In genomic region chr12:13100882-13101769, GRCh38 we compare ENCODE assay signal across 8 cellular contexts. TPM values are rescaled to one million over a fixed set of nuclear protein-coding genes. Genes with fewer than 3 reads are reported as not detected.
A peak's percentile ranks its signal among the peaks of the same experiment; 100 is the strongest.
DNase-seq lines count a peak whose midpoint lies in the region; ATAC-seq and TF ChIP-seq lines count a peak whose summit lies in the region.

No MANE protein-coding gene starts in this region.

- POLR2A ChIA-PET in Panc1 (lab: Charles Lee) = interaction anchor here (0.7 kb wide), 1 partner anchor 72 kb away, joined by 3 read pairs; no protein-coding TSS in a partner anchor

- in situ Hi-C loops in Panc1 (cut with HindIII; ENCODE audit: low pct_unique_long_range_greater_than_20kb, low sequenced_read_pairs) = no loop called here

- H3K27ac ChIP-seq in HUES6 (ENCODE audit: low read depth, low read length) = peak overlapping the region; percentile 72
- peak overlapping the region; percentile 95 for H3K27ac ChIP-seq in Panc1 (ENCODE audit: low read length)

- BruUV-seq in Panc1 (replicated peaks; lab: Mats Ljungman, UMichigan) = no TSS peak

- H3K27me3 ChIP-seq in HUES6 (ENCODE audit: control insufficient read depth, insufficient read depth, low read length) (no peaks in the 10 kb centered on the region), Panc1 (ENCODE audit: control insufficient read depth, insufficient read depth, low read length) (no peaks in the 10 kb centered on the region)

- H3K27me3 Mint-ChIP-seq in activated T-helper 17 cell treated with anti-CD3 and anti-CD28 coated beads, Interleukin-2, amount 50 U/mL, for 72 hours = no peaks in the 10 kb centered on the region
- H3K27me3 Mint-ChIP-seq in natural killer cell treated with Interleukin-12 subunit alpha and Interleukin-12 subunit beta and Interleukin-15 and Interleukin-18, amount 100 ng/mL, for 72 hours = no peaks in the 10 kb centered on the region

- H3K36me3 ChIP-seq in HUES6 (ENCODE audit: control insufficient read depth, insufficient read depth, low read length) = no peaks in the 10 kb centered on the region
- H3K36me3 ChIP-seq in Panc1 (ENCODE audit: control insufficient read depth, insufficient read depth, low read length) = no peaks in the 10 kb centered on the region

- H3K4me1 Mint-ChIP-seq in activated T-helper 17 cell treated with anti-CD3 and anti-CD28 coated beads, Interleukin-2, amount 50 U/mL, for 72 hours = peaks cover 35% of the 10 kb centered on the region
- H3K4me1 Mint-ChIP-seq in natural killer cell treated with Interleukin-12 subunit alpha and Interleukin-12 subunit beta and Interleukin-15 and Interleukin-18, amount 100 ng/mL, for 72 hours (ENCODE audit: low read depth in 2 of 2) = peaks cover 28 to 33% of the 10 kb centered on the region in 2 donors

- H3K36me3 Mint-ChIP-seq in activated T-helper 17 cell treated with anti-CD3 and anti-CD28 coated beads, Interleukin-2, amount 50 U/mL, for 72 hours (ENCODE audit: low read depth) = no peaks in the 10 kb centered on the region
- H3K36me3 Mint-ChIP-seq in natural killer cell treated with Interleukin-12 subunit alpha and Interleukin-12 subunit beta and Interleukin-15 and Interleukin-18, amount 100 ng/mL, for 72 hours = no peaks in the 10 kb centered on the region

- H3K9me3 Mint-ChIP-seq in activated T-helper 17 cell treated with anti-CD3 and anti-CD28 coated beads, Interleukin-2, amount 50 U/mL, for 72 hours = no peaks in the 10 kb centered on the region
- H3K9me3 Mint-ChIP-seq in natural killer cell treated with Interleukin-12 subunit alpha and Interleukin-12 subunit beta and Interleukin-15 and Interleukin-18, amount 100 ng/mL, for 72 hours = no peaks in the 10 kb centered on the region

- peak overlapping the region; percentile 80 for H3K27ac Mint-ChIP-seq in activated T-helper 17 cell treated with anti-CD3 and anti-CD28 coated beads, Interleukin-2, amount 50 U/mL, for 72 hours
- peak overlapping the region; percentile 73 to 89 for H3K27ac Mint-ChIP-seq in natural killer cell treated with Interleukin-12 subunit alpha and Interleukin-12 subunit beta and Interleukin-15 and Interleukin-18, amount 100 ng/mL, for 72 hours

- TF ChIP-seq CTCF in Panc1 (IDR thresholded peaks at IDR 0.05) = no peak

- peak; percentile 82 for ATAC-seq in GM21447 (IDR thresholded peaks at IDR 0.05; ENCODE audit: unreplicated experiment)
- ATAC-seq in Panc1 = peak; percentile 86
- peak; percentile 78 for ATAC-seq in activated T-helper 17 cell treated with anti-CD3 and anti-CD28 coated beads, Interleukin-2, amount 50 U/mL, for 72 hours (replicated peaks)
- peak; percentile 94 to 95 for ATAC-seq in natural killer cell treated with Interleukin-12 subunit alpha and Interleukin-12 subunit beta and Interleukin-15 and Interleukin-18, amount 100 ng/mL, for 72 hours

- CTCF ChIA-PET in Panc1 (lab: Charles Lee) = interaction anchor here (2.1 kb wide), 1 partner anchor 111 kb away, joined by 6 read pairs; no protein-coding TSS in a partner anchor

- peak overlapping the region; percentile 78 for H3K4me3 ChIP-seq in HUES6 (ENCODE audit: low read depth, low read length)
- peak overlapping the region; percentile 49 to 68 for H3K4me3 ChIP-seq in Panc1 (ENCODE audit: low read depth in 2 of 2, low read length in 2 of 2)

- H3K9me3 ChIP-seq in HUES6 (ENCODE audit: control insufficient read depth, insufficient read depth, low read depth, low read length) = no peaks in the 10 kb centered on the region
- no peaks in the 10 kb centered on the region for H3K9me3 ChIP-seq in Panc1 (ENCODE audit: control insufficient read depth, insufficient read depth, low read depth, low read length)

- peak overlapping the region; percentile 83 for H3K9ac ChIP-seq in HUES6 (ENCODE audit: low read length)

- peak overlapping the region; percentile 72 for H3K4me3 Mint-ChIP-seq in activated T-helper 17 cell treated with anti-CD3 and anti-CD28 coated beads, Interleukin-2, amount 50 U/mL, for 72 hours
- H3K4me3 Mint-ChIP-seq in natural killer cell treated with Interleukin-12 subunit alpha and Interleukin-12 subunit beta and Interleukin-15 and Interleukin-18, amount 100 ng/mL, for 72 hours = peak overlapping the region; percentile 81

- intact Hi-C loops in Panc1 (cut with micrococcal nuclease; ENCODE audit: unreplicated experiment) = no loop called here

- H3K4me1 ChIP-seq in HUES6 (ENCODE audit: control insufficient read depth, insufficient read depth, low read length) = peaks cover 41% of the 10 kb centered on the region
- peaks cover 47% of the 10 kb centered on the region for H3K4me1 ChIP-seq in Panc1 (ENCODE audit: control insufficient read depth, insufficient read depth, low read length)

- DNase-seq in DMS153 (lab: John Stamatoyannopoulos, UW) = peak; percentile 77
- no peak for DNase-seq in Panc1 (ENCODE audit: low read depth, low spot score)
- DNase-seq in fibroblast of peridontal ligament (ENCODE audit: extremely low read depth) = peak; percentile 89
- DNase-seq in natural killer cell treated with Interleukin-12 subunit alpha and Interleukin-12 subunit beta and Interleukin-15 and Interleukin-18, amount 100 ng/mL, for 72 hours (ENCODE audit: low spot score) = peak; percentile 90
- peak; percentile 91 for DNase-seq in stimulated activated naive CD4-positive, alpha-beta T cell treated with Interleukin-2 at 50 U/mL for 16 hours (lab: John Stamatoyannopoulos, UW)

RNA-seq across cellular contexts. Expression of gene GSG1, which starts 2.3 kb away (rescaled TPM):
- not detected for total RNA-seq in Panc1 (2021; ENCODE audit: unreplicated experiment)
- polyA plus RNA-seq in Panc1 (2012; ENCODE audit: insufficient read length) = not detected
- total RNA-seq in activated T-helper 17 cell treated with anti-CD3 and anti-CD28 coated beads, Interleukin-2, amount 50 U/mL, for 72 hours = not detected
- not detected for total RNA-seq in natural killer cell treated with Interleukin-12 subunit alpha and Interleukin-12 subunit beta and Interleukin-15 and Interleukin-18, amount 100 ng/mL, for 72 hours

RNA-seq across cellular contexts. Expression of gene FAM234B, which starts 56.9 kb away (rescaled TPM):
- total RNA-seq in Panc1 (2021; ENCODE audit: unreplicated experiment) = 5.4 TPM
- polyA plus RNA-seq in Panc1 (2012; ENCODE audit: insufficient read length) = 4.4 TPM
- 10 to 100 TPM in 1 of 2 donors, 1 to 10 TPM in 1; 9.7 to 14.7 TPM for total RNA-seq in activated T-helper 17 cell treated with anti-CD3 and anti-CD28 coated beads, Interleukin-2, amount 50 U/mL, for 72 hours
- 10 to 100 TPM in 1 of 2 donors, 1 to 10 TPM in 1; 7.2 to 10.1 TPM for total RNA-seq in natural killer cell treated with Interleukin-12 subunit alpha and Interleukin-12 subunit beta and Interleukin-15 and Interleukin-18, amount 100 ng/mL, for 72 hours
